ENCODE assay signal across 8 cellular contexts in the genomic region with DNA sequence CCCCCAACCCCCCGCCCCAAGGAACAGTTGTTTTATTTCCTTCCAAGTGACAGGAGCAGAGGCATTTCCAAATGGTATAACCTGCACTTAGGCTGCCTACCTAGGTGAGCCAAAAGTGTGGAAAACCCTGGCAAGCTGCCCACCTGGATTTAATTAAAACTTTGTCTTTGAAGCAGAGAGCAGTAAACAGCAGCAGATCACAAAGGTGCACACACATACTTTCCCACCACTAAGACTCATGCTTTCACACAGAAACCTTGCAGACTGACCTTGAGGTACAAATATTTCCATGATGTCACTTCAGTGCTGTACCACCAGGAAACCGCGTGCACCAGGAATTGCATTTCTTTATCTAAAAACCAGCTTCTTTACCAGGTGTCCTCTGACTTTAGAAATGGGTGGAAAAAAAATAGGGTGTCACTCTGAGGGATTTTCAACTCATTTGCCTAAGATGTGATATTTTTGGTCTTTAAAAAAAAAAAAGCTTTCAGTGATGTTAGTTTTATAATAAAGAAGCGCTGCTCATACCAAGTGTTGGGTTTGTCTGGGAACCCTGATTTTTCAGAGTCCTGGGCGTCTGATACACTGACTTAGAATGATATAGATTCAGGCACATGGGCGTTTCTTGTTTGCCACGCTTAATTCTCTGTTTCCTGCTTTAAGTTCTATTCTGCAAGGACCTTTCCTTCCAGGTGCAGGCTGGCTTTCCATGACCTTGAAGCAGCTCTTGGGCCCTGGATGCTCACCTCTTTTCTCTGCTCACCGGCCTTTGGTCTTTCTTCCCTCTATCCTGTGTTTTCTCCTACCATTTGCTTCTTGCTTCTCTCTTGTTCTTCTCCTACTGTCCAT.
A peak's percentile ranks its signal among the peaks of the same experiment; 100 is the strongest.
DNase-seq lines count a peak whose midpoint lies in the region; ATAC-seq and TF ChIP-seq lines count a peak whose summit lies in the region.

No MANE protein-coding gene starts in this region.

- H3K4me1 Mint-ChIP-seq in activated naive CD8-positive, alpha-beta T cell treated with anti-CD3 and anti-CD28 coated beads, Interleukin-2, amount 10 ng/mL, durations not matched to agents 7 days and 5 days, result peaks cover 22% of the 10 kb centered on the region
- peaks cover 78% of the 10 kb centered on the region for H3K4me1 Mint-ChIP-seq in stimulated activated naive CD8-positive, alpha-beta T cell treated with anti-CD3 and anti-CD28 coated beads, Interleukin-15, amount 100 ng/mL, for 72 hours

- TF ChIP-seq CTCF in cardiac muscle cell (IDR thresholded peaks at IDR 0.05; ENCODE audit: low read depth, low read length), result no peak
- no peak for TF ChIP-seq CTCF in heart right ventricle (IDR thresholded peaks at IDR 0.05)

- H3K36me3 Mint-ChIP-seq in activated naive CD8-positive, alpha-beta T cell treated with anti-CD3 and anti-CD28 coated beads, Interleukin-2, amount 10 ng/mL, durations not matched to agents 7 days and 5 days, result peaks cover 4% of the 10 kb centered on the region

- H3K36me3 ChIP-seq in cardiac muscle cell (no peaks in the 10 kb centered on the region), heart right ventricle (no peaks in the 10 kb centered on the region)

- H3K27ac ChIP-seq in cardiac muscle cell (no peak overlapping the region), heart right ventricle (no peak overlapping the region)

- H3K9me3 Mint-ChIP-seq in activated naive CD8-positive, alpha-beta T cell treated with anti-CD3 and anti-CD28 coated beads, Interleukin-2, amount 10 ng/mL, durations not matched to agents 7 days and 5 days, result peaks cover 6% of the 10 kb centered on the region
- H3K9me3 Mint-ChIP-seq in stimulated activated naive CD8-positive, alpha-beta T cell treated with anti-CD3 and anti-CD28 coated beads, Interleukin-15, amount 100 ng/mL, for 72 hours, result peaks cover 15% of the 10 kb centered on the region in 2 donors

- H3K27ac Mint-ChIP-seq in activated naive CD8-positive, alpha-beta T cell treated with anti-CD3 and anti-CD28 coated beads, Interleukin-2, amount 10 ng/mL, durations not matched to agents 7 days and 5 days, result peak overlapping the region; percentile 14
- H3K27ac Mint-ChIP-seq in stimulated activated naive CD8-positive, alpha-beta T cell treated with anti-CD3 and anti-CD28 coated beads, Interleukin-15, amount 100 ng/mL, for 72 hours, result peak overlapping the region; percentile 14 to 17

- H3K27me3 Mint-ChIP-seq in activated naive CD8-positive, alpha-beta T cell treated with anti-CD3 and anti-CD28 coated beads, Interleukin-2, amount 10 ng/mL, durations not matched to agents 7 days and 5 days, result peaks cover 8% of the 10 kb centered on the region
- peaks cover 37% of the 10 kb centered on the region for H3K27me3 Mint-ChIP-seq in stimulated activated naive CD8-positive, alpha-beta T cell treated with anti-CD3 and anti-CD28 coated beads, Interleukin-15, amount 100 ng/mL, for 72 hours

- no peak for ATAC-seq in heart right ventricle
- ATAC-seq in HG02852 (IDR thresholded peaks at IDR 0.05; ENCODE audit: unreplicated experiment), result peak; percentile 43
- ATAC-seq in activated naive CD8-positive, alpha-beta T cell treated with anti-CD3 and anti-CD28 coated beads, Interleukin-2, amount 10 ng/mL, durations not matched to agents 7 days and 5 days (ENCODE audit: low read depth), result peak; percentile 46
- ATAC-seq in stimulated activated naive CD8-positive, alpha-beta T cell treated with anti-CD3 and anti-CD28 coated beads, Interleukin-15, amount 100 ng/mL, for 72 hours, result peak; percentile 83

- 67 to 78% methylated on average over 8 of the region's 8 CpGs for WGBS in heart right ventricle, 2 donors

- H3K4me1 ChIP-seq in cardiac muscle cell (ENCODE audit: low read depth) (no peaks in the 10 kb centered on the region), heart right ventricle (peaks cover 0 to 3% (median 0%) of the 10 kb centered on the region in 9 donors)

- H3K27me3 ChIP-seq in cardiac muscle cell (no peaks in the 10 kb centered on the region), heart right ventricle (peaks cover 0 to 7% (median 0%) of the 10 kb centered on the region in 7 donors)

- H3K9me3 ChIP-seq in cardiac muscle cell (ENCODE audit: low read depth), result no peaks in the 10 kb centered on the region
- no peaks in the 10 kb centered on the region for H3K9me3 ChIP-seq in heart right ventricle

- H3K4me3 Mint-ChIP-seq in activated naive CD8-positive, alpha-beta T cell treated with anti-CD3 and anti-CD28 coated beads, Interleukin-2, amount 10 ng/mL, durations not matched to agents 7 days and 5 days, result peak overlapping the region; percentile 23
- H3K4me3 Mint-ChIP-seq in stimulated activated naive CD8-positive, alpha-beta T cell treated with anti-CD3 and anti-CD28 coated beads, Interleukin-15, amount 100 ng/mL, for 72 hours, result peak overlapping the region; percentile 32 to 34

- H3K4me3 ChIP-seq in cardiac muscle cell, result no peak overlapping the region
- no peak overlapping the region for H3K4me3 ChIP-seq in heart right ventricle

- DNase-seq in cardiac muscle cell (ENCODE audit: low read depth in 1 of 2, low spot score in 1 of 2) (peak; percentile 15 to 25), heart right ventricle (no peak), superior temporal gyrus (ENCODE audit: extremely low spot score) (no peak), cortex of kidney (lab: John Stamatoyannopoulos, UW) (no peak)
- DNase-seq in activated naive CD8-positive, alpha-beta T cell treated with anti-CD3 and anti-CD28 coated beads, Interleukin-2, amount 10 ng/mL, durations not matched to agents 7 days and 5 days, result no peak
- peak; percentile 45 to 50 for DNase-seq in stimulated activated naive CD8-positive, alpha-beta T cell treated with anti-CD3 and anti-CD28 coated beads, Interleukin-15, amount 100 ng/mL, for 72 hours
- no peak for DNase-seq in stimulated activated naive CD4-positive, alpha-beta T cell treated with Interleukin-2 at 50 U/mL for 16 hours (lab: John Stamatoyannopoulos, UW)

- POLR2A ChIA-PET in activated naive CD8-positive, alpha-beta T cell treated with anti-CD3 and anti-CD28 coated beads, Interleukin-2, amount 10 ng/mL, durations not matched to agents 7 days and 5 days (lab: Charles Lee), result interaction anchor here (1.1 kb wide), 1 partner anchor 71 kb away, joined by 5 read pairs; the partner anchor contains the start of gene BCL2L11

- intact Hi-C loops in heart right ventricle (cut with DNase I), result loop anchor here in 1 of 10 donors (10.0 kb wide), 1 partner anchor 185 kb away; no protein-coding TSS in a partner anchor

Comparison
In these comparisons a context has a peak if more than half of its experiments do, and no peak if none do; other contexts are left out.
1. DNase-seq: peak in cardiac muscle cell (2 of 2) and stimulated activated naive CD8-positive, alpha-beta T cell treated with anti-CD3 and anti-CD28 coated beads, Interleukin-15, amount 100 ng/mL, for 72 hours (2 of 2); none in heart right ventricle (0 of 2), activated naive CD8-positive, alpha-beta T cell treated with anti-CD3 and anti-CD28 coated beads, Interleukin-2, amount 10 ng/mL, durations not matched to agents 7 days and 5 days (single experiment), superior temporal gyrus (single experiment), cortex of kidney (single experiment) and stimulated activated naive CD4-positive, alpha-beta T cell treated with Interleukin-2 at 50 U/mL for 16 hours (single experiment).
2. ATAC-seq: peak in HG02852 (single experiment), activated naive CD8-positive, alpha-beta T cell treated with anti-CD3 and anti-CD28 coated beads, Interleukin-2, amount 10 ng/mL, durations not matched to agents 7 days and 5 days (single experiment) and stimulated activated naive CD8-positive, alpha-beta T cell treated with anti-CD3 and anti-CD28 coated beads, Interleukin-15, amount 100 ng/mL, for 72 hours (single experiment); none in heart right ventricle (0 of 8).